In genomic region chr7:133023370-133024075, GRCh38 we compare ENCODE assay signal across 20 cellular contexts. TPM values are rescaled to one million over a fixed set of nuclear protein-coding genes. Genes with fewer than 3 reads are reported as not detected.
A peak's percentile ranks its signal among the peaks of the same experiment; 100 is the strongest.
DNase-seq lines count a peak whose midpoint lies in the region; ATAC-seq and TF ChIP-seq lines count a peak whose summit lies in the region.
"Had no signal": no experiment of that assay in that cellular context is flagged by ENCODE, and none has a peak within 500 bp of the region (broad histone marks: within the 10 kb centered on the region; RNA-seq: fewer than 3 reads in every experiment).

No MANE protein-coding gene starts in this region.

- TF ChIP-seq CTCF in Panc1 (IDR thresholded peaks at IDR 0.05) = no peak

- CTCF ChIA-PET in Panc1 (lab: Charles Lee) = no interaction called here

- TSS peak; percentile 23 for BruUV-seq in Panc1 (replicated peaks; lab: Mats Ljungman, UMichigan)

- no peak overlapping the region for H3K27ac ChIP-seq in Panc1 (ENCODE audit: low read length)
- H3K27ac ChIP-seq: cardiac muscle cell, left ventricle myocardium inferior, neutrophil, tibial artery had no signal

- H3K36me3 ChIP-seq in Panc1 (ENCODE audit: control insufficient read depth, insufficient read depth, low read length) = no peaks in the 10 kb centered on the region
- H3K36me3 ChIP-seq: cardiac muscle cell, left ventricle myocardium inferior had no signal

- no peaks in the 10 kb centered on the region for H3K27me3 Mint-ChIP-seq in activated T-cell treated with anti-CD3 and anti-CD28 coated beads, Interleukin-2, amount 50 U/mL, for 24 hours
- H3K27me3 Mint-ChIP-seq in activated T-cell treated with anti-CD3 and anti-CD28 coated beads, Interleukin-2, amount 50 U/mL, for 72 hours (ENCODE audit: low read depth) = no peaks in the 10 kb centered on the region
- H3K27me3 Mint-ChIP-seq: activated CD4-positive, alpha-beta memory T cell treated with anti-CD3 and anti-CD28 coated beads for 36 hours had no signal

- in situ Hi-C loops in Panc1 (cut with HindIII; ENCODE audit: low pct_unique_long_range_greater_than_20kb, low sequenced_read_pairs) = no loop called here

- ATAC-seq in Panc1 (no peak), HG03521 (IDR thresholded peaks at IDR 0.05; ENCODE audit: unreplicated experiment) (no peak)
- ATAC-seq in activated T-cell treated with anti-CD3 and anti-CD28 coated beads, Interleukin-2, amount 50 U/mL, for 72 hours (replicated peaks in 1 of 2) = no peak
- ATAC-seq: activated naive CD4-positive, alpha-beta T cell treated with anti-CD3 and anti-CD28 coated beads, Interleukin-2, amount 50 U/mL, for 72 hours; right cardiac atrium; Right ventricle myocardium inferior had no signal

- no peak overlapping the region for H3K27ac Mint-ChIP-seq in activated T-cell treated with anti-CD3 and anti-CD28 coated beads, Interleukin-2, amount 50 U/mL, for 24 hours
- no peak overlapping the region for H3K27ac Mint-ChIP-seq in activated T-cell treated with anti-CD3 and anti-CD28 coated beads, Interleukin-2, amount 50 U/mL, for 72 hours
- H3K27ac Mint-ChIP-seq: activated CD4-positive, alpha-beta memory T cell treated with anti-CD3 and anti-CD28 coated beads for 36 hours; activated naive CD4-positive, alpha-beta T cell treated with anti-CD3 and anti-CD28 coated beads, Interleukin-2, amount 50 U/mL, for 72 hours; T-helper 1 cell treated with Interleukin-12 subunit alpha and Interleukin-12 subunit beta and Interleukin-4 antibody, amounts not matched to agents 30 μg/mL and 1 μg/mL, for 36 hours had no signal

- POLR2A ChIA-PET in Panc1 (lab: Charles Lee) = interaction anchor here (0.6 kb wide), 1 partner anchor 191 kb away, joined by 3 read pairs; no protein-coding TSS in a partner anchor

- H3K9me3 ChIP-seq in Panc1 (ENCODE audit: control insufficient read depth, insufficient read depth, low read depth, low read length) = no peaks in the 10 kb centered on the region
- H3K9me3 ChIP-seq: neutrophil, tibial artery had no signal

- H3K36me3 Mint-ChIP-seq in activated T-cell treated with anti-CD3 and anti-CD28 coated beads, Interleukin-2, amount 50 U/mL, for 24 hours (ENCODE audit: low read depth) = peaks cover 60% of the 10 kb centered on the region
- peaks cover 2 to 6% of the 10 kb centered on the region in 2 donors for H3K36me3 Mint-ChIP-seq in activated T-cell treated with anti-CD3 and anti-CD28 coated beads, Interleukin-2, amount 50 U/mL, for 72 hours (ENCODE audit: insufficient read depth in 2 of 2)

- H3K27me3 ChIP-seq in Panc1 (ENCODE audit: control insufficient read depth, insufficient read depth, low read length) = no peaks in the 10 kb centered on the region
- H3K27me3 ChIP-seq: cardiac muscle cell, neutrophil, tibial artery had no signal

- peaks cover 3% of the 10 kb centered on the region for H3K9me3 Mint-ChIP-seq in activated T-cell treated with anti-CD3 and anti-CD28 coated beads, Interleukin-2, amount 50 U/mL, for 24 hours
- peaks cover 2 to 3% of the 10 kb centered on the region in 2 donors for H3K9me3 Mint-ChIP-seq in activated T-cell treated with anti-CD3 and anti-CD28 coated beads, Interleukin-2, amount 50 U/mL, for 72 hours
- H3K9me3 Mint-ChIP-seq: activated naive CD4-positive, alpha-beta T cell treated with anti-CD3 and anti-CD28 coated beads, Interleukin-2, amount 50 U/mL, for 72 hours; T-helper 1 cell treated with Interleukin-12 subunit alpha and Interleukin-12 subunit beta and Interleukin-4 antibody, amounts not matched to agents 30 μg/mL and 1 μg/mL, for 36 hours had no signal

- no peaks in the 10 kb centered on the region for H3K4me1 ChIP-seq in Panc1 (ENCODE audit: control insufficient read depth, insufficient read depth, low read length)
- H3K4me1 ChIP-seq: tibial artery had no signal

- peaks cover 2% of the 10 kb centered on the region for H3K4me1 Mint-ChIP-seq in activated T-cell treated with anti-CD3 and anti-CD28 coated beads, Interleukin-2, amount 50 U/mL, for 24 hours (ENCODE audit: low read depth)
- no peaks in the 10 kb centered on the region for H3K4me1 Mint-ChIP-seq in activated T-cell treated with anti-CD3 and anti-CD28 coated beads, Interleukin-2, amount 50 U/mL, for 72 hours (ENCODE audit: low read depth)

- no peak overlapping the region for H3K4me3 ChIP-seq in Panc1 (ENCODE audit: low read depth in 2 of 2, low read length in 2 of 2)
- H3K4me3 ChIP-seq: cardiac muscle cell, left ventricle myocardium inferior, tibial artery had no signal

- DNase-seq in DMS79 treated with DMSO at 0.1 percent for 48 hours (lab: John Stamatoyannopoulos, UW) = peak; percentile 93
- peak; percentile 46 to 90 (median 54) for DNase-seq in NCI-H1417 (lab: John Stamatoyannopoulos, UW)
- DNase-seq in Panc1 (ENCODE audit: low read depth, low spot score) = no peak
- DNase-seq in iris pigment epithelial cell (ENCODE audit: low read depth) = peak; percentile 6
- no peak for DNase-seq in activated T-cell treated with anti-CD3 and anti-CD28 coated beads, Interleukin-2, amount 50 U/mL, for 24 hours
- DNase-seq in activated T-cell treated with anti-CD3 and anti-CD28 coated beads, Interleukin-2, amount 50 U/mL, for 72 hours = no peak
- DNase-seq in DMS53 (lab: John Stamatoyannopoulos, UW) = no peak
- DNase-seq: activated CD4-positive, alpha-beta memory T cell treated with anti-CD3 and anti-CD28 coated beads for 36 hours; activated T-cell treated with anti-CD3 and anti-CD28 coated beads, Interleukin-2, amount 50 U/mL, for 48 hours; left ventricle myocardium inferior; NCI-H1930; right cardiac atrium; stimulated activated naive CD4-positive, alpha-beta T cell; tibial artery had no signal

- intact Hi-C loops in Panc1 (cut with micrococcal nuclease; ENCODE audit: unreplicated experiment) = no loop called here

- no peak overlapping the region for H3K4me3 Mint-ChIP-seq in activated T-cell treated with anti-CD3 and anti-CD28 coated beads, Interleukin-2, amount 50 U/mL, for 24 hours
- H3K4me3 Mint-ChIP-seq in activated T-cell treated with anti-CD3 and anti-CD28 coated beads, Interleukin-2, amount 50 U/mL, for 72 hours = no peak overlapping the region
- H3K4me3 Mint-ChIP-seq: activated CD4-positive, alpha-beta memory T cell treated with anti-CD3 and anti-CD28 coated beads for 36 hours; T-helper 1 cell treated with Interleukin-12 subunit alpha and Interleukin-12 subunit beta and Interleukin-4 antibody, amounts not matched to agents 30 μg/mL and 1 μg/mL, for 36 hours had no signal

RNA-seq across cellular contexts. Expression of gene CHCHD3, which starts 58.4 kb away (rescaled TPM):
- total RNA-seq in Panc1 (2021; ENCODE audit: unreplicated experiment) = 109 TPM
- polyA plus RNA-seq in Panc1 (2012; ENCODE audit: insufficient read length) = 58.4 TPM
- total RNA-seq in activated T-cell treated with anti-CD3 and anti-CD28 coated beads, Interleukin-2, amount 50 U/mL, for 72 hours = 10 to 100 TPM; 59.3 to 75.5 TPM

Comparison
In these comparisons a context has a peak if more than half of its experiments do, and no peak if none do; other contexts are left out.
1. DNase-seq: peak in DMS79 treated with DMSO at 0.1 percent for 48 hours (single experiment), NCI-H1417 (3 of 3) and iris pigment epithelial cell (single experiment); none in Panc1 (single experiment), activated T-cell treated with anti-CD3 and anti-CD28 coated beads, Interleukin-2, amount 50 U/mL, for 24 hours (single experiment), activated T-cell treated with anti-CD3 and anti-CD28 coated beads, Interleukin-2, amount 50 U/mL, for 72 hours (0 of 2) and DMS53 (single experiment).